Comparison of ENCODE assay signal across 21 cellular contexts in genomic region chr6:139695361-139695760, GRCh38.
DNase-seq lines count a peak whose midpoint lies in the region; ATAC-seq, FAIRE-seq and TF ChIP-seq lines count a peak whose summit lies in the region.
"Had no signal": no experiment of that assay in that cellular context is flagged by ENCODE, and none has a peak within 500 bp of the region (broad histone marks: within the 10 kb centered on the region; RNA-seq: fewer than 3 reads in every experiment).

No MANE protein-coding gene starts in this region.

- no peaks in the 10 kb centered on the region for H3K36me3 Mint-ChIP-seq in HFFc6 (ENCODE audit: low read depth)
- H3K36me3 Mint-ChIP-seq: CD4-positive, CD25-positive, alpha-beta regulatory T cell had no signal

- H3K27ac ChIP-seq in K562 (ENCODE audit: extremely low read depth, low read depth, low read length) (no peak overlapping the region), neural cell (ENCODE audit: low read length) (no peak overlapping the region)

- ATAC-seq in K562: no peak
- ATAC-seq: GM23338, Panc1 had no signal

- H3K36me3 ChIP-seq in K562 (ENCODE audit: control insufficient read depth, insufficient read depth, low read length) (no peaks in the 10 kb centered on the region), neural cell (ENCODE audit: insufficient read depth, low read length) (no peaks in the 10 kb centered on the region)

- H3K4me3 ChIP-seq in K562: no peak overlapping the region
- no peak overlapping the region for H3K4me3 ChIP-seq in neural cell (ENCODE audit: low read length)
- H3K4me3 ChIP-seq: GM23338 had no signal

- no peaks in the 10 kb centered on the region for H3K27me3 ChIP-seq in K562 (ENCODE audit: control insufficient read depth in 2 of 2, insufficient read depth in 2 of 2, low read length in 2 of 2)
- no peaks in the 10 kb centered on the region for H3K27me3 ChIP-seq in neural cell (ENCODE audit: insufficient read depth, low read depth, low read length)

- no peak overlapping the region for H3K4me3 Mint-ChIP-seq in HFFc6
- H3K4me3 Mint-ChIP-seq: CD4-positive, CD25-positive, alpha-beta regulatory T cell; GM23338 had no signal

- in situ Hi-C loops in K562 (cut with MboI): no loop called here

- 21% methylated on average over 1 of the region's 1 CpG for WGBS in K562 (ENCODE audit: insufficient coverage, low coverage, missing lambda C conversion rate)

- intact Hi-C loops in K562 (cut with micrococcal nuclease): no loop called here

- H3K79me2 ChIP-seq in K562 (ENCODE audit: control insufficient read depth, insufficient read depth, low read length): no peaks in the 10 kb centered on the region
- no peaks in the 10 kb centered on the region for H3K79me2 ChIP-seq in neural cell (replicated peaks; ENCODE audit: insufficient read depth, low read length)

- TF ChIP-seq RAD21 in K562 (CRISPR knock-in tag; conservative IDR thresholded peaks at IDR 0.05 in 1 of 2, IDR thresholded peaks at IDR 0.05 in 1 of 2) (no peak), neural cell (conservative IDR thresholded peaks at IDR 0.05) (no peak)

- no peak overlapping the region for H3K4me2 ChIP-seq in K562 (ENCODE audit: insufficient read depth, low read length)
- no peak overlapping the region for H3K4me2 ChIP-seq in neural cell (ENCODE audit: low read length)
- H3K4me2 ChIP-seq: GM23338 had no signal

- TF ChIP-seq POLR2A in K562 (conservative IDR thresholded peaks at IDR 0.05): no peak

- no peak overlapping the region for H3K27ac Mint-ChIP-seq in HFFc6
- H3K27ac Mint-ChIP-seq: CD4-positive, CD25-positive, alpha-beta regulatory T cell; GM23338 had no signal

- no peaks in the 10 kb centered on the region; the same call in 1 of the 2 replicates for H3K9me3 Mint-ChIP-seq in HFFc6

- H2AFZ ChIP-seq in K562 (ENCODE audit: low read depth, low read length) (peak overlapping the region; percentile 8; the same call in 1 of the 2 replicates), neural cell (ENCODE audit: low read depth, low read length) (no peak overlapping the region)

- BruUV-seq in K562 (replicated peaks; lab: Mats Ljungman, UMichigan): no TSS peak

- CTCF ChIA-PET in HEK293T (lab: Yijun Ruan, JAX): interaction anchor here (1.1 to 1.4 kb wide), 2 partner anchors 14 to 326 kb away, joined by 3 to 9 read pairs; no protein-coding TSS in a partner anchor
- CTCF ChIA-PET in K562 (lab: Yijun Ruan, JAX; ENCODE audit: low intra/inter-chr PET ratio): no interaction called here

- TF ChIP-seq EP300 in K562 (IDR thresholded peaks at IDR 0.05; ENCODE audit: low read length) (no peak), neural cell (conservative IDR thresholded peaks at IDR 0.05; ENCODE audit: poor library complexity, severe bottlenecking) (peak; percentile 27)

- POLR2A ChIA-PET in HEK293T (lab: Yijun Ruan, JAX): no interaction called here
- POLR2A ChIA-PET in K562 (lab: Yijun Ruan, JAX): interaction anchor here (0.5 kb wide), 1 partner anchor 13 kb away, joined by 4 read pairs; no protein-coding TSS in a partner anchor

- H3K4me1 ChIP-seq in K562 (replicated peaks in 1 of 2; ENCODE audit: control insufficient read depth in 2 of 2, insufficient read depth in 2 of 2, low read length in 2 of 2): no peaks in the 10 kb centered on the region

- H3F3A ChIP-seq in neural cell (ENCODE audit: insufficient read depth, low read length, poor library complexity, severe bottlenecking): peaks cover 6% of the 10 kb centered on the region

- peaks cover 22% of the 10 kb centered on the region for H3K4me1 Mint-ChIP-seq in HFFc6 (ENCODE audit: low read depth)
- H3K4me1 Mint-ChIP-seq: GM23338 had no signal

- DNase-seq in HEK293T (ENCODE audit: extremely low spot score) (no peak), NCI-H524 treated with DMSO at 0.1 percent for 48 hours (lab: John Stamatoyannopoulos, UW) (peak; percentile 26), K562 (ENCODE audit: extremely low read depth in 1 of 4, low spot score in 3 of 4) (no peak), HFFc6 (no peak), GM10266 (ENCODE audit: extremely low spot score) (no peak), glomerular visceral epithelial cell (ENCODE audit: extremely low spot score) (no peak)
- DNase-seq: CD4-positive, CD25-positive, alpha-beta regulatory T cell; COR-L47; DMS79 treated with DMSO at 0.1 percent for 48 hours; HCEC 1CT; KG1; NCI-H1092 treated with DMSO at 0.1 percent for 48 hours; NCI-H1694; NCI-H2081; NCI-H2171; NCI-H345; T-helper 1 cell had no signal

- no peaks in the 10 kb centered on the region for H3K9me1 ChIP-seq in K562 (ENCODE audit: control insufficient read depth, insufficient read depth, low read length)

- H4K20me1 ChIP-seq in K562 (replicated peaks; ENCODE audit: control insufficient read depth, insufficient read depth, low read length) (no peaks in the 10 kb centered on the region), neural cell (ENCODE audit: insufficient read depth) (no peaks in the 10 kb centered on the region)

- H3K9me3 ChIP-seq in K562 (replicated peaks; ENCODE audit: control insufficient read depth, insufficient read depth, low read depth, low read length): no peaks in the 10 kb centered on the region
- H3K9me3 ChIP-seq in neural cell (ENCODE audit: low read length): no peaks in the 10 kb centered on the region

- FAIRE-seq in K562 (lab: Jason Lieb, UNC): no peak
- FAIRE-seq: GM12891 had no signal

- H3K9ac ChIP-seq in K562 (ENCODE audit: insufficient read depth in 1 of 2, low read depth in 2 of 2, low read length in 2 of 2) (no peak overlapping the region), neural cell (ENCODE audit: low read length) (no peak overlapping the region)

- no peaks in the 10 kb centered on the region; the same call in 1 of the 2 replicates for H3K27me3 Mint-ChIP-seq in HFFc6 (ENCODE audit: insufficient read depth)

- no peak for TF ChIP-seq CTCF in K562 (IDR thresholded peaks at IDR 0.05 in 2 of 3, conservative IDR thresholded peaks at IDR 0.05 in 1 of 3; ENCODE audit: insufficient read depth in 2 of 3, low read depth in 1 of 3, low read length in 3 of 3)
- no peak for TF ChIP-seq CTCF in neural cell (IDR thresholded peaks at IDR 0.05; ENCODE audit: poor library complexity, severe bottlenecking)
- TF ChIP-seq CTCF in HFFc6 (IDR thresholded peaks at IDR 0.05): no peak
- TF ChIP-seq CTCF in GM10266 (IDR thresholded peaks at IDR 0.05; ENCODE audit: control insufficient read depth, insufficient read depth, low read depth, missing control alignments): no peak

- no peaks in the 10 kb centered on the region for H3K9me2 ChIP-seq in neural cell (ENCODE audit: insufficient read depth, low read length)

TF ChIP-seq in HEK293T, 16 proteins besides CTCF, POLR2A, EP300 and RAD21:
- TF ChIP-seq PKNOX1 (IDR thresholded peaks at IDR 0.05) (peak; percentile 40; the same call in 1 of the 2 replicates), CTBP1 (IDR thresholded peaks at IDR 0.05; ENCODE audit: borderline replicate concordance) (no peak), FOXA1 (IDR thresholded peaks at IDR 0.05) (peak; percentile 55; the same call in 1 of the 2 replicates)
TF ChIP-seq in HEK293T: peak in this region for 2.

TF ChIP-seq in K562, 482 proteins besides CTCF, POLR2A, EP300 and RAD21 (continues in another document):
- TF ChIP-seq GATA2 (CRISPR knock-in tag; IDR thresholded peaks at IDR 0.05): no peak

TF ChIP-seq in neural cell, 6 proteins besides CTCF, POLR2A, EP300 and RAD21:
- TF ChIP-seq MXI1 (conservative IDR thresholded peaks at IDR 0.05; ENCODE audit: poor library complexity, severe bottlenecking): no peak
- TF ChIP-seq REST (IDR thresholded peaks at IDR 0.05; ENCODE audit: borderline replicate concordance): no peak
- TF ChIP-seq TAF1 (IDR thresholded peaks at IDR 0.05; ENCODE audit: low read depth): no peak
- TF ChIP-seq POLR2AphosphoS5 (IDR thresholded peaks at IDR 0.05): no peak
- no peak for TF ChIP-seq SMC3 (conservative IDR thresholded peaks at IDR 0.05; ENCODE audit: poor library complexity)
- no peak for TF ChIP-seq EZH2 (IDR thresholded peaks at IDR 0.05; ENCODE audit: borderline replicate concordance, insufficient read depth, low read length, poor library complexity, severe bottlenecking)
